ENCODE assay signal across 21 cellular contexts in genomic region chr7:134419085-134419484, GRCh38. TPM values are rescaled to one million over a fixed set of nuclear protein-coding genes. Genes with fewer than 3 reads are reported as not detected.
DNase-seq lines count a peak whose midpoint lies in the region; ATAC-seq, FAIRE-seq and TF ChIP-seq lines count a peak whose summit lies in the region.
"Had no signal": no experiment of that assay in that cellular context is flagged by ENCODE, and none has a peak within 500 bp of the region (broad histone marks: within the 10 kb centered on the region; RNA-seq: fewer than 3 reads in every experiment).

No MANE protein-coding gene starts in this region.

- in situ Hi-C loops in HepG2 (cut with HindIII; ENCODE audit: extremely low pct_ligation_motif_present, low pct_unique_long_range_greater_than_20kb): no loop called here

- H3K9me3 ChIP-seq in PC-3 (ENCODE audit: low read length): no peaks in the 10 kb centered on the region
- H3K9me3 ChIP-seq in HepG2 (ENCODE audit: low read length): no peaks in the 10 kb centered on the region
- no peaks in the 10 kb centered on the region for H3K9me3 ChIP-seq in A673 (ENCODE audit: low read depth, low read length, poor library complexity, severe bottlenecking)
- no peaks in the 10 kb centered on the region for H3K9me3 ChIP-seq in CD4-positive, alpha-beta T cell (ENCODE audit: control insufficient read depth, low read length)
- H3K9me3 ChIP-seq: SK-N-SH had no signal

- no peaks in the 10 kb centered on the region for H3K36me3 ChIP-seq in PC-3 (ENCODE audit: low read depth, low read length)
- H3K36me3 ChIP-seq in HepG2 (replicated peaks in 1 of 2; ENCODE audit: control insufficient read depth in 1 of 2, insufficient read depth in 2 of 2, low read length in 2 of 2): no peaks in the 10 kb centered on the region
- H3K36me3 ChIP-seq in A673 (ENCODE audit: insufficient read depth, low read length, poor library complexity, severe bottlenecking): no peaks in the 10 kb centered on the region

- peak; percentile 0 for DNase-seq in NCI-H510A treated with DMSO at 0.1 percent for 48 hours (lab: John Stamatoyannopoulos, UW)
- DNase-seq in NCI-H510A (lab: John Stamatoyannopoulos, UW): no peak
- DNase-seq in PC-3: no peak
- peak; percentile 20 for DNase-seq in HepG2 (ENCODE audit: low spot score)
- DNase-seq in A673 (ENCODE audit: low spot score): no peak
- no peak for DNase-seq in AG08395 (ENCODE audit: low spot score)
- DNase-seq in CD4-positive, alpha-beta T cell: no peak
- DNase-seq: 8988T; CD8-positive, alpha-beta memory T cell; GDM1; GOT3; KG1; NCI-H1105 treated with DMSO at 0.1 percent for 48 hours; NCI-H187 treated with DMSO at 0.1 percent for 48 hours; NCI-H345; NCI-H526 treated with DMSO at 0.1 percent for 48 hours; OCI-M1; SHP77 treated with DMSO at 0.1 percent for 48 hours; SK-N-SH had no signal

- CTCF ChIA-PET in PC-3 (lab: Charles Lee): interaction anchor here (0.5 kb wide), 1 partner anchor 61 kb away, joined by 3 read pairs; no protein-coding TSS in a partner anchor
- CTCF ChIA-PET in HepG2 (lab: Yijun Ruan, JAX; ENCODE audit: low intra/inter-chr PET ratio, low total read pairs): no interaction called here
- CTCF ChIA-PET in A673 (lab: Charles Lee): no interaction called here
- CTCF ChIA-PET in CD4-positive, alpha-beta T cell (lab: Charles Lee): no interaction called here

- H3K27ac Mint-ChIP-seq in CD4-positive, alpha-beta T cell: no peak overlapping the region
- H3K27ac Mint-ChIP-seq: CD8-positive, alpha-beta memory T cell had no signal

- POLR2A ChIA-PET in PC-3 (lab: Charles Lee; ENCODE audit: unreplicated experiment): no interaction called here
- POLR2A ChIA-PET in HepG2 (lab: Yijun Ruan, JAX): no interaction called here
- POLR2A ChIA-PET in A673 (lab: Charles Lee; ENCODE audit: low non-redundant PET): no interaction called here
- POLR2A ChIA-PET in CD4-positive, alpha-beta T cell (lab: Charles Lee): no interaction called here

- H3K36me3 Mint-ChIP-seq in CD4-positive, alpha-beta T cell (ENCODE audit: low read depth): no peaks in the 10 kb centered on the region

- H3K4me1 Mint-ChIP-seq in CD4-positive, alpha-beta T cell (ENCODE audit: low read depth): no peaks in the 10 kb centered on the region
- H3K4me1 Mint-ChIP-seq: CD8-positive, alpha-beta memory T cell had no signal

- no peak overlapping the region for H3K4me3 ChIP-seq in PC-3 (ENCODE audit: low read length)
- H3K4me3 ChIP-seq in HepG2 (replicated peaks in 1 of 3; ENCODE audit: insufficient read depth in 1 of 3, low read depth in 2 of 3, low read length in 3 of 3): no peak overlapping the region
- H3K4me3 ChIP-seq in A673 (ENCODE audit: low read depth, low read length, poor library complexity, severe bottlenecking): no peak overlapping the region

- H3K9ac ChIP-seq in PC-3 (ENCODE audit: low read length) (no peak overlapping the region), HepG2 (ENCODE audit: insufficient read depth, low read depth, low read length) (no peak overlapping the region)
- H3K9ac ChIP-seq: SK-N-SH had no signal

- H3K79me2 ChIP-seq in PC-3 (ENCODE audit: low read length) (no peaks in the 10 kb centered on the region), HepG2 (ENCODE audit: insufficient read depth, low read length) (no peaks in the 10 kb centered on the region)

- H3K27ac ChIP-seq in PC-3 (ENCODE audit: low read length) (no peak overlapping the region), HepG2 (ENCODE audit: extremely low read length, insufficient read depth, low read length) (no peak overlapping the region), A673 (ENCODE audit: low read depth, low read length, poor library complexity, severe bottlenecking) (no peak overlapping the region)
- H3K27ac ChIP-seq in CD4-positive, alpha-beta T cell (ENCODE audit: low read depth, low read length): no peak overlapping the region

- no peak for TF ChIP-seq RAD21 in HepG2 (CRISPR knock-in tag; IDR thresholded peaks at IDR 0.05)

- H3K4me2 ChIP-seq in PC-3 (ENCODE audit: low read length) (no peak overlapping the region), HepG2 (ENCODE audit: low read depth, low read length) (peak overlapping the region; percentile 41; the same call in 1 of the 2 replicates)
- H3K4me2 ChIP-seq: SK-N-SH had no signal

- WGBS in HepG2 (ENCODE audit: low lambda C conversion rate): 22% methylated on average over 3 of the region's 3 CpGs

- H3K4me1 ChIP-seq in PC-3 (ENCODE audit: insufficient read depth, low read length): peaks cover 32% of the 10 kb centered on the region
- H3K4me1 ChIP-seq in HepG2 (ENCODE audit: insufficient read depth, low read length): peaks cover 50% of the 10 kb centered on the region
- no peaks in the 10 kb centered on the region for H3K4me1 ChIP-seq in A673 (ENCODE audit: insufficient read depth, low read length, poor library complexity, severe bottlenecking)

- intact Hi-C loops in PC-3 (cut with micrococcal nuclease) (no loop called here), HepG2 (cut with micrococcal nuclease; ENCODE audit: unreplicated experiment) (no loop called here), A673 (cut with micrococcal nuclease; ENCODE audit: unreplicated experiment) (no loop called here)
- intact Hi-C loops in CD4-positive, alpha-beta T cell (cut with DNase I, micrococcal nuclease): no loop called here

- H3F3A ChIP-seq in PC-3 (ENCODE audit: low read length, unreplicated experiment): no peaks in the 10 kb centered on the region

- H3K9me2 ChIP-seq in PC-3 (replicated peaks; ENCODE audit: low read length): no peaks in the 10 kb centered on the region
- H3K9me2 ChIP-seq: SK-N-SH had no signal

- H3K27me3 ChIP-seq in PC-3 (ENCODE audit: low read length) (no peaks in the 10 kb centered on the region), HepG2 (ENCODE audit: control insufficient read depth in 1 of 2, insufficient read depth in 2 of 2, low read length in 2 of 2) (no peaks in the 10 kb centered on the region), A673 (replicated peaks; ENCODE audit: insufficient read depth, low read depth, low read length, poor library complexity) (peaks cover 27% of the 10 kb centered on the region)
- H3K27me3 ChIP-seq in CD4-positive, alpha-beta T cell (ENCODE audit: control insufficient read depth, insufficient read depth, low read length): no peaks in the 10 kb centered on the region

- no peak for FAIRE-seq in HepG2 (lab: Jason Lieb, UNC)
- FAIRE-seq: GM18507 had no signal

- peak in 1 of 2 experiments; percentile 49; a peak in 1 of 4 replicates for TF ChIP-seq EP300 in HepG2 (IDR thresholded peaks at IDR 0.05; ENCODE audit: low read depth in 2 of 2, low read length in 2 of 2)
- no peak for TF ChIP-seq EP300 in HepG2 (CRISPR knock-in tag; IDR thresholded peaks at IDR 0.05; ENCODE audit: borderline replicate concordance)

- H4K20me1 ChIP-seq in PC-3 (ENCODE audit: low read length) (no peaks in the 10 kb centered on the region), HepG2 (ENCODE audit: insufficient read depth, low read length) (no peaks in the 10 kb centered on the region)

- no peaks in the 10 kb centered on the region for H3K27me3 Mint-ChIP-seq in CD4-positive, alpha-beta T cell

- no peak overlapping the region for H3K4me3 Mint-ChIP-seq in CD4-positive, alpha-beta T cell
- H3K4me3 Mint-ChIP-seq: CD8-positive, alpha-beta memory T cell had no signal

- TF ChIP-seq CTCF in PC-3 (conservative IDR thresholded peaks at IDR 0.05; ENCODE audit: low read depth, low read length) (no peak), HepG2 (CRISPR knock-in tag; IDR thresholded peaks at IDR 0.05) (no peak), A673 (conservative IDR thresholded peaks at IDR 0.05; ENCODE audit: low read depth, low read length) (no peak)
- TF ChIP-seq CTCF in CD4-positive, alpha-beta T cell (IDR thresholded peaks at IDR 0.05): no peak

- H2AFZ ChIP-seq in PC-3 (ENCODE audit: low read length) (no peak overlapping the region), HepG2 (ENCODE audit: low read length) (no peak overlapping the region)

- H3K9me3 Mint-ChIP-seq in CD4-positive, alpha-beta T cell: no peaks in the 10 kb centered on the region
- H3K9me3 Mint-ChIP-seq: CD8-positive, alpha-beta memory T cell had no signal

- no peak for TF ChIP-seq POLR2A in HepG2 (IDR thresholded peaks at IDR 0.05; ENCODE audit: insufficient read depth in 1 of 2, low read depth in 2 of 2, low read length in 2 of 2)

- ATAC-seq in PC-3: peak; percentile 11
- ATAC-seq in HepG2: peak; percentile 61
- no peak for ATAC-seq in HG02588 (IDR thresholded peaks at IDR 0.05; ENCODE audit: unreplicated experiment)
- no peak for ATAC-seq in CD4-positive, alpha-beta T cell (ENCODE audit: poor library complexity)

- BruUV-seq in PC-3 (replicated peaks; lab: Mats Ljungman, UMichigan) (no TSS peak), HepG2 (replicated peaks; lab: Mats Ljungman, UMichigan) (no TSS peak), A673 (replicated peaks; lab: Mats Ljungman, UMichigan) (no TSS peak)

RNA-seq across cellular contexts. Expression of gene AKR1B1, which starts 39.8 kb away (rescaled TPM):
- 1.6 TPM in 1 of 2 replicates, not detected in the other for total RNA-seq in PC-3 (2014; rRNA removed)
- 89.9 and 123 TPM in 2 replicates for total RNA-seq in HepG2 (2016; rRNA removed; fragmentation: Illumina TruSeq; extraction: Trizol)
- total RNA-seq in HepG2 (2016; cell fraction: cytosol; rRNA removed; fragmentation: Illumina TruSeq; extraction: Trizol; ENCODE audit: low read depth): 18.6 and 21.8 TPM in 2 replicates
- 90.1 and 128 TPM in 2 replicates for total RNA-seq in HepG2 (2016; cell fraction: insoluble cytoplasmic fraction; rRNA removed; fragmentation: Illumina TruSeq; extraction: Trizol)
- 35.9 and 44.9 TPM in 2 replicates for total RNA-seq in HepG2 (2016; cell fraction: membrane; rRNA removed; fragmentation: Illumina TruSeq; extraction: Trizol)
- 54.7 and 57.3 TPM in 2 replicates for total RNA-seq in HepG2 (2016; cell fraction: nucleus; rRNA removed; fragmentation: Illumina TruSeq; extraction: Trizol)
- 110 and 133 TPM in 2 replicates for polyA plus RNA-seq in HepG2 (2011; rRNA removed)
- 110 and 134 TPM in 2 replicates for polyA plus RNA-seq in HepG2 (2011; cell fraction: cytosol; rRNA removed)
- 174 and 175 TPM in 2 replicates for polyA plus RNA-seq in HepG2 (2011; cell fraction: nucleus; rRNA removed)
- 75.6 and 118 TPM in 2 replicates for polyA plus RNA-seq in HepG2 (2012)
- polyA plus RNA-seq in HepG2 (2016; cell fraction: cytosol; fragmentation: Illumina TruSeq; extraction: Trizol; ENCODE audit: low read depth): 34.8 and 35.7 TPM in 2 replicates
- polyA plus RNA-seq in HepG2 (2016; cell fraction: insoluble cytoplasmic fraction; fragmentation: Illumina TruSeq; extraction: Trizol; ENCODE audit: low read depth): 202 TPM in 2 replicates
- polyA plus RNA-seq in HepG2 (2016; cell fraction: membrane; fragmentation: Illumina TruSeq; extraction: Trizol; ENCODE audit: low read depth): 50.2 and 53.2 TPM in 2 replicates
- 130 and 138 TPM in 2 replicates for polyA plus RNA-seq in HepG2 (2016; cell fraction: nucleus; fragmentation: Illumina TruSeq; extraction: Trizol; ENCODE audit: insufficient read depth, low read depth)
- polyA minus RNA-seq in HepG2 (2011; rRNA and poly(A)+ RNA removed; ENCODE audit: low replicate concordance): 62.1 and 271 TPM in 2 replicates
- 22.2 and 30.0 TPM in 2 replicates for polyA minus RNA-seq in HepG2 (2011; cell fraction: cytosol; rRNA and poly(A)+ RNA removed)
- polyA minus RNA-seq in HepG2 (2011; cell fraction: nucleus; rRNA and poly(A)+ RNA removed): 30.1 and 34.6 TPM in 2 replicates
- 104 and 111 TPM in 2 replicates for total RNA-seq in A673 (2021)
- total RNA-seq in CD4-positive, alpha-beta T cell: 10 to 100 TPM; 60.6 to 65.5 TPM

Comparison
In these comparisons a context has a peak if more than half of its experiments do, and no peak if none do; other contexts are left out.
1. DNase-seq: peak in NCI-H510A treated with DMSO at 0.1 percent for 48 hours (single experiment) and HepG2 (single experiment); none in NCI-H510A (single experiment), PC-3 (single experiment), A673 (single experiment), AG08395 (single experiment) and CD4-positive, alpha-beta T cell (0 of 10).
2. ATAC-seq: peak in PC-3 (single experiment) and HepG2 (single experiment); none in HG02588 (single experiment) and CD4-positive, alpha-beta T cell (single experiment).